Comparison of ENCODE assay signal across 1 cellular context in the genomic region with DNA sequence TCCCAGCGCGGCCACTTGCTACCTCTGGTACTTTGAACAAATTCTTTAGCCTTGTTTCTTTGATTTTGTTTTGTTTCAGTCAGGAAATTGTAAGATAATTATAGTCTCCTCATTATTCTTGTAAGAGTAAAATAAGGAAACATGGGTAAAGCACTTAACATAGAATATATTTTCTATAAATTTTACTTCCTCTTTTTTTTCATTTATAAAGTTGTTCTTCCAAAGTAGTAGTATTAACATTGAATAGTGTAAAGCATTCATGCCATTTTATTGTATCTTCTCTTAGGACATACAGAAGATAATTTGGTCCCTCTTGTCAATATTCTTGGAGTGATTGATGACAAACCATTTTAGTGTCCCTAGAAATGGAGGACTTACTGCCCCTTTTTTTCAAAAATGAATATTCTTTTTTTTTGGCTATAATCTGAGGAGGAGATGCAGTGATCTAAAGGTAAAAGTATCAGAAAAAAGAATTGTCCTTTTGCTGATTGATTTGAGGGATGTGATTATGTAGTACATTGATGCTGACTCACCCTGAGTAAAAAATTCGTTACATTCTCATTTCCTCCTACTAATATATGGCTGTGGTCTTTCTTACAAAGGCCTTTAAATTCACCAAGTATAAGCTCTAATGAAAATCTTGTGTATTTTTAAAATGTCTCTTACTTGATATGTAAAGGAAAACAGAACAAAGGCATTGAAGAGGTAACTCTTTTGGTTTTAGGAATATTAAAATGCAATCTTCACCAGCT.
TF ChIP-seq lines count a peak whose summit lies in the region.

No MANE protein-coding gene starts in this region.

TF ChIP-seq in GM23338, 12 proteins besides CTCF, POLR2A, EP300 and RAD21:
- TF ChIP-seq, protein P1, sequence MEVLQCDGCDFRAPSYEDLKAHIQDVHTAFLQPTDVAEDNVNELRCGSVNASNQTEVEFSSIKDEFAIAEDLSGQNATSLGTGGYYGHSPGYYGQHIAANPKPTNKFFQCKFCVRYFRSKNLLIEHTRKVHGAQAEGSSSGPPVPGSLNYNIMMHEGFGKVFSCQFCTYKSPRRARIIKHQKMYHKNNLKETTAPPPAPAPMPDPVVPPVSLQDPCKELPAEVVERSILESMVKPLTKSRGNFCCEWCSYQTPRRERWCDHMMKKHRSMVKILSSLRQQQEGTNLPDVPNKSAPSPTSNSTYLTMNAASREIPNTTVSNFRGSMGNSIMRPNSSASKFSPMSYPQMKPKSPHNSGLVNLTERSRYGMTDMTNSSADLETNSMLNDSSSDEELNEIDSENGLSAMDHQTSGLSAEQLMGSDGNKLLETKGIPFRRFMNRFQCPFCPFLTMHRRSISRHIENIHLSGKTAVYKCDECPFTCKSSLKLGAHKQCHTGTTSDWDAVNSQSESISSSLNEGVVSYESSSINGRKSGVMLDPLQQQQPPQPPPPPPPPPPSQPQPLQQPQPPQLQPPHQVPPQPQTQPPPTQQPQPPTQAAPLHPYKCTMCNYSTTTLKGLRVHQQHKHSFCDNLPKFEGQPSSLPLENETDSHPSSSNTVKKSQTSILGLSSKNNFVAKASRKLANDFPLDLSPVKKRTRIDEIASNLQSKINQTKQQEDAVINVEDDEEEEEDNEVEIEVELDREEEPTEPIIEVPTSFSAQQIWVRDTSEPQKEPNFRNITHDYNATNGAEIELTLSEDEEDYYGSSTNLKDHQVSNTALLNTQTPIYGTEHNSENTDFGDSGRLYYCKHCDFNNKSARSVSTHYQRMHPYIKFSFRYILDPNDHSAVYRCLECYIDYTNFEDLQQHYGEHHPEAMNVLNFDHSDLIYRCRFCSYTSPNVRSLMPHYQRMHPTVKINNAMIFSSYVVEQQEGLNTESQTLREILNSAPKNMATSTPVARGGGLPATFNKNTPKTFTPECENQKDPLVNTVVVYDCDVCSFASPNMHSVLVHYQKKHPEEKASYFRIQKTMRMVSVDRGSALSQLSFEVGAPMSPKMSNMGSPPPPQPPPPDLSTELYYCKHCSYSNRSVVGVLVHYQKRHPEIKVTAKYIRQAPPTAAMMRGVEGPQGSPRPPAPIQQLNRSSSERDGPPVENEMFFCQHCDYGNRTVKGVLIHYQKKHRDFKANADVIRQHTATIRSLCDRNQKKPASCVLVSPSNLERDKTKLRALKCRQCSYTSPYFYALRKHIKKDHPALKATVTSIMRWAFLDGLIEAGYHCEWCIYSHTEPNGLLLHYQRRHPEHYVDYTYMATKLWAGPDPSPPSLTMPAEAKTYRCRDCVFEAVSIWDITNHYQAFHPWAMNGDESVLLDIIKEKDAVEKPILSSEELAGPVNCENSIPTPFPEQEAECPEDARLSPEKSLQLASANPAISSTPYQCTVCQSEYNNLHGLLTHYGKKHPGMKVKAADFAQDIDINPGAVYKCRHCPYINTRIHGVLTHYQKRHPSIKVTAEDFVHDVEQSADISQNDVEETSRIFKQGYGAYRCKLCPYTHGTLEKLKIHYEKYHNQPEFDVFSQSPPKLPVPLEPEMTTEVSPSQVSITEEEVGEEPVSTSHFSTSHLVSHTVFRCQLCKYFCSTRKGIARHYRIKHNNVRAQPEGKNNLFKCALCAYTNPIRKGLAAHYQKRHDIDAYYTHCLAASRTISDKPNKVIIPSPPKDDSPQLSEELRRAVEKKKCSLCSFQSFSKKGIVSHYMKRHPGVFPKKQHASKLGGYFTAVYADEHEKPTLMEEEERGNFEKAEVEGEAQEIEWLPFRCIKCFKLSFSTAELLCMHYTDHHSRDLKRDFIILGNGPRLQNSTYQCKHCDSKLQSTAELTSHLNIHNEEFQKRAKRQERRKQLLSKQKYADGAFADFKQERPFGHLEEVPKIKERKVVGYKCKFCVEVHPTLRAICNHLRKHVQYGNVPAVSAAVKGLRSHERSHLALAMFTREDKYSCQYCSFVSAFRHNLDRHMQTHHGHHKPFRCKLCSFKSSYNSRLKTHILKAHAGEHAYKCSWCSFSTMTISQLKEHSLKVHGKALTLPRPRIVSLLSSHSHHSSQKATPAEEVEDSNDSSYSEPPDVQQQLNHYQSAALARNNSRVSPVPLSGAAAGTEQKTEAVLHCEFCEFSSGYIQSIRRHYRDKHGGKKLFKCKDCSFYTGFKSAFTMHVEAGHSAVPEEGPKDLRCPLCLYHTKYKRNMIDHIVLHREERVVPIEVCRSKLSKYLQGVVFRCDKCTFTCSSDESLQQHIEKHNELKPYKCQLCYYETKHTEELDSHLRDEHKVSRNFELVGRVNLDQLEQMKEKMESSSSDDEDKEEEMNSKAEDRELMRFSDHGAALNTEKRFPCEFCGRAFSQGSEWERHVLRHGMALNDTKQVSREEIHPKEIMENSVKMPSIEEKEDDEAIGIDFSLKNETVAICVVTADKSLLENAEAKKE (CRISPR knock-in tag; IDR thresholded peaks at IDR 0.05): no peak
